8 cellular contexts compared by ENCODE assay signal in genomic region chrX:30652527-30653414, GRCh38. TPM values are rescaled to one million over a fixed set of nuclear protein-coding genes. Genes with fewer than 3 reads are reported as not detected.
DNase-seq lines count a peak whose midpoint lies in the region; ATAC-seq and TF ChIP-seq lines count a peak whose summit lies in the region.

No MANE protein-coding gene starts in this region.

- no peaks in the 10 kb centered on the region for H3F3A ChIP-seq in GM23338 (replicated peaks; ENCODE audit: low read depth)

- ATAC-seq in GM23338: peak; percentile 91
- peak; percentile 88 to 97 (median 89) for ATAC-seq in natural killer cell
- ATAC-seq in stimulated activated naive B cell treated with anti-CD40 and anti-IgM and Interleukin-4, amounts not matched to agents 10 μg/mL and 1 μg/mL and 100 μg/mL, for 72 hours (replicated peaks): peak; percentile 83 to 86

- no peaks in the 10 kb centered on the region for H3K79me2 ChIP-seq in GM23338 (replicated peaks; ENCODE audit: insufficient read depth)
- peaks cover 36% of the 10 kb centered on the region for H3K79me2 ChIP-seq in Karpas-422 (ENCODE audit: low read length)

- H3K27ac Mint-ChIP-seq in GM23338 (peak overlapping the region; percentile 95), natural killer cell (peak overlapping the region; percentile 79 to 89)
- H3K27ac Mint-ChIP-seq in stimulated activated naive B cell treated with anti-CD40 and anti-IgM and Interleukin-4, amounts not matched to agents 10 μg/mL and 1 μg/mL and 100 μg/mL, for 72 hours: peak overlapping the region; percentile 96

- H3K9ac ChIP-seq in Karpas-422 (ENCODE audit: low read length): peak overlapping the region; percentile 73

- no peaks in the 10 kb centered on the region for H3K9me2 ChIP-seq in GM23338 (ENCODE audit: insufficient read depth)
- no peaks in the 10 kb centered on the region for H3K9me2 ChIP-seq in Karpas-422 (replicated peaks; ENCODE audit: insufficient read depth, low read length)

- H3K4me1 Mint-ChIP-seq in GM23338 (peaks cover 11% of the 10 kb centered on the region), natural killer cell (peaks cover 5 to 15% of the 10 kb centered on the region in 2 donors)
- peaks cover 17 to 42% of the 10 kb centered on the region in 2 donors for H3K4me1 Mint-ChIP-seq in stimulated activated naive B cell treated with anti-CD40 and anti-IgM and Interleukin-4, amounts not matched to agents 10 μg/mL and 1 μg/mL and 100 μg/mL, for 72 hours

- H3K4me2 ChIP-seq in GM23338 (peak overlapping the region; percentile 78), Karpas-422 (ENCODE audit: low read depth, low read length, poor library complexity, severe bottlenecking) (peak overlapping the region; percentile 69)

- H3K36me3 ChIP-seq in GM23338 (ENCODE audit: insufficient read depth) (no peaks in the 10 kb centered on the region), Karpas-422 (ENCODE audit: insufficient read depth, low read length) (no peaks in the 10 kb centered on the region)

- H3K4me3 Mint-ChIP-seq in GM23338 (peak overlapping the region; percentile 78), natural killer cell (peak overlapping the region; percentile 89)
- peak overlapping the region; percentile 89 to 93 for H3K4me3 Mint-ChIP-seq in stimulated activated naive B cell treated with anti-CD40 and anti-IgM and Interleukin-4, amounts not matched to agents 10 μg/mL and 1 μg/mL and 100 μg/mL, for 72 hours

- H3K36me3 Mint-ChIP-seq in GM23338 (ENCODE audit: low read depth): no peaks in the 10 kb centered on the region
- no peaks in the 10 kb centered on the region for H3K36me3 Mint-ChIP-seq in natural killer cell
- H3K36me3 Mint-ChIP-seq in stimulated activated naive B cell treated with anti-CD40 and anti-IgM and Interleukin-4, amounts not matched to agents 10 μg/mL and 1 μg/mL and 100 μg/mL, for 72 hours: no peaks in the 10 kb centered on the region

- peak overlapping the region; percentile 62 for H3K4me3 ChIP-seq in GM23338
- peak overlapping the region; percentile 80 for H3K4me3 ChIP-seq in Karpas-422 (ENCODE audit: low read length)

- H3K27ac ChIP-seq in GM23338 (ENCODE audit: low read depth): peak overlapping the region; percentile 81
- H3K27ac ChIP-seq in Karpas-422 (ENCODE audit: low read length): peak overlapping the region; percentile 68

- H2AFZ ChIP-seq in GM23338 (peak overlapping the region; percentile 14; the same call in 1 of the 2 replicates), Karpas-422 (ENCODE audit: low read length) (peak overlapping the region; percentile 97)

- intact Hi-C loops in natural killer cell (cut with micrococcal nuclease): loop anchor here (5.0 kb wide), 2 partner anchors 75 to 235 kb away; partner anchors contain the start of genes TAB3 and TASL

- DNase-seq in Daoy (ENCODE audit: low read depth) (peak; percentile 94), GM23338 (ENCODE audit: low spot score) (peak; percentile 90), Karpas-422 (peak; percentile 96), RKO (ENCODE audit: low spot score) (peak; percentile 91), fibroblast of peridontal ligament (ENCODE audit: extremely low read depth) (peak; percentile 86), natural killer cell (peak; percentile 91)
- peak; percentile 73 to 82 for DNase-seq in activated T-helper 1 cell treated with anti-CD3 and anti-CD28 coated beads, Interleukin-2, amount 50 U/mL, for 16 hours (ENCODE audit: low read depth in 1 of 2, low spot score in 1 of 2)
- peak; percentile 92 for DNase-seq in stimulated activated naive B cell treated with anti-CD40 and anti-IgM and Interleukin-4, amounts not matched to agents 10 μg/mL and 1 μg/mL and 100 μg/mL, for 72 hours

- H3K4me1 ChIP-seq in GM23338 (ENCODE audit: insufficient read depth): peaks cover 9% of the 10 kb centered on the region; the same call in 1 of the 2 replicates
- peaks cover 39% of the 10 kb centered on the region for H3K4me1 ChIP-seq in Karpas-422 (ENCODE audit: low read length)

- peaks cover 3% of the 10 kb centered on the region for H3K27me3 Mint-ChIP-seq in GM23338 (ENCODE audit: insufficient read depth, low read depth, poor library complexity)
- no peaks in the 10 kb centered on the region for H3K27me3 Mint-ChIP-seq in natural killer cell (ENCODE audit: low read depth in 2 of 2)
- H3K27me3 Mint-ChIP-seq in stimulated activated naive B cell treated with anti-CD40 and anti-IgM and Interleukin-4, amounts not matched to agents 10 μg/mL and 1 μg/mL and 100 μg/mL, for 72 hours: no peaks in the 10 kb centered on the region

- H3K27me3 ChIP-seq in GM23338 (ENCODE audit: insufficient read depth) (no peaks in the 10 kb centered on the region), Karpas-422 (ENCODE audit: low read length) (no peaks in the 10 kb centered on the region)

- H4K20me1 ChIP-seq in GM23338 (replicated peaks; ENCODE audit: insufficient read depth) (no peaks in the 10 kb centered on the region), Karpas-422 (ENCODE audit: insufficient read depth, low read depth, low read length) (no peaks in the 10 kb centered on the region)

- TF ChIP-seq CTCF in GM23338 (conservative IDR thresholded peaks at IDR 0.05; ENCODE audit: low read depth in 2 of 2) (no peak), natural killer cell (IDR thresholded peaks at IDR 0.05) (no peak)

- H3K9me3 Mint-ChIP-seq in GM23338 (no peaks in the 10 kb centered on the region), natural killer cell (no peaks in the 10 kb centered on the region)
- no peaks in the 10 kb centered on the region for H3K9me3 Mint-ChIP-seq in stimulated activated naive B cell treated with anti-CD40 and anti-IgM and Interleukin-4, amounts not matched to agents 10 μg/mL and 1 μg/mL and 100 μg/mL, for 72 hours

- H3K9me3 ChIP-seq in Karpas-422 (ENCODE audit: low read length): no peaks in the 10 kb centered on the region

TF ChIP-seq in GM23338, 12 proteins besides CTCF, POLR2A, EP300 and RAD21:
- TF ChIP-seq ZNF331 (CRISPR knock-in tag; IDR thresholded peaks at IDR 0.05; ENCODE audit: low read depth): no peak
- TF ChIP-seq NANOG (IDR thresholded peaks at IDR 0.05; ENCODE audit: borderline replicate concordance): no peak
- TF ChIP-seq CREB1 (CRISPR knock-in tag; IDR thresholded peaks at IDR 0.05; ENCODE audit: low read depth): peak; percentile 78
- no peak for TF ChIP-seq ZNF114 (CRISPR knock-in tag; IDR thresholded peaks at IDR 0.05)
- no peak for TF ChIP-seq EZH2phosphoT487 (IDR thresholded peaks at IDR 0.05; ENCODE audit: unreplicated experiment)
- TF ChIP-seq POLR2AphosphoS5 (IDR thresholded peaks at IDR 0.05; ENCODE audit: low read depth): peak; percentile 43
- no peak for TF ChIP-seq STAT1 (IDR thresholded peaks at IDR 0.05; ENCODE audit: unreplicated experiment)
- no peak for TF ChIP-seq ETS1 (IDR thresholded peaks at IDR 0.05)
- no peak for TF ChIP-seq EZH2 (IDR thresholded peaks at IDR 0.05; ENCODE audit: low read depth, unreplicated experiment)

RNA-seq across cellular contexts. Expression of gene GK, which starts 0.5 kb away (rescaled TPM):
- 5.6 and 7.1 TPM in 2 replicates for total RNA-seq in Daoy (2014; rRNA removed; shearing (Covaris generic))
- total RNA-seq in GM23338 (2014; rRNA removed; shearing (Covaris generic)): 7.3 and 8.4 TPM in 2 replicates
- polyA plus RNA-seq in GM23338 (2016; fragmentation: Nextera tagmentation; extraction: Ambion mirVana): 10.6 and 10.8 TPM in 2 replicates
- 16.8 and 26.1 TPM in 2 replicates for total RNA-seq in Karpas-422 (2014; rRNA removed; shearing (Covaris generic); ENCODE audit: low replicate concordance)
- total RNA-seq in natural killer cell: 10 to 100 TPM in 1 of 3 donors, 1 to 10 TPM in 2; 5.1 to 10.2 (median 7.6) TPM

Comparison
In these comparisons a context has a peak if more than half of its experiments do, and no peak if none do; other contexts are left out.
1. Peak in every context shown above with its lines: DNase-seq, ATAC-seq, H3K4me3 ChIP-seq and H3K27ac ChIP-seq.